In genomic region chr10:30373596-30374327, GRCh38 we compare ENCODE assay signal across 12 cellular contexts. TPM values are rescaled to one million over a fixed set of nuclear protein-coding genes. Genes with fewer than 3 reads are reported as not detected.
DNase-seq lines count a peak whose midpoint lies in the region; ATAC-seq and TF ChIP-seq lines count a peak whose summit lies in the region.
"Had no signal": no experiment of that assay in that cellular context is flagged by ENCODE, and none has a peak within 500 bp of the region (broad histone marks: within the 10 kb centered on the region; RNA-seq: fewer than 3 reads in every experiment).

No MANE protein-coding gene starts in this region.

- H3K9me3 ChIP-seq in HUES64 (ENCODE audit: insufficient read depth, low read depth, low read length): no peaks in the 10 kb centered on the region
- no peaks in the 10 kb centered on the region for H3K9me3 ChIP-seq in mammary epithelial cell (replicated peaks; ENCODE audit: insufficient read depth, low read length)

- H2AFZ ChIP-seq in mammary epithelial cell (ENCODE audit: low read depth, low read length): no peak overlapping the region

- DNase-seq in activated CD8-positive, alpha-beta memory T cell treated with anti-CD3 and anti-CD28 coated beads, Interleukin-2, amount 10 ng/mL, durations not matched to agents 7 days and 5 days: peak; percentile 86
- no peak for DNase-seq in activated CD8-positive, alpha-beta memory T cell treated with anti-CD3 and anti-CD28 coated beads, Interleukin-2, amount 50 U/mL, for 48 hours
- peak in 1 of 2 donors; percentile 51 for DNase-seq in stimulated activated effector memory CD8-positive, alpha-beta T cell treated with anti-CD3 and anti-CD28 coated beads, Interleukin-12 subunit alpha, Interleukin-12 subunit beta, amount 100 ng/mL, for 72 hours (ENCODE audit: low spot score in 2 of 2)
- no peak for DNase-seq in mammary epithelial cell
- DNase-seq: caudate nucleus, foreskin melanocyte, NCI-H2171 treated with DMSO at 0.1 percent for 48 hours had no signal

- peaks cover 42% of the 10 kb centered on the region for H3K4me1 Mint-ChIP-seq in activated CD8-positive, alpha-beta memory T cell treated with anti-CD3 and anti-CD28 coated beads, Interleukin-2, amount 10 ng/mL, durations not matched to agents 7 days and 5 days
- H3K4me1 Mint-ChIP-seq in activated naive CD8-positive, alpha-beta T cell (ENCODE audit: low read depth): peaks cover 28% of the 10 kb centered on the region
- peaks cover 14% of the 10 kb centered on the region for H3K4me1 Mint-ChIP-seq in stimulated activated effector memory CD8-positive, alpha-beta T cell treated with anti-CD3 and anti-CD28 coated beads, Interleukin-12 subunit alpha, Interleukin-12 subunit beta, amount 100 ng/mL, for 72 hours

- no TSS peak for BruUV-seq in mammary epithelial cell (replicated peaks; lab: Mats Ljungman, UMichigan)

- H3K27ac Mint-ChIP-seq in activated CD8-positive, alpha-beta memory T cell treated with anti-CD3 and anti-CD28 coated beads, Interleukin-2, amount 10 ng/mL, durations not matched to agents 7 days and 5 days: peak overlapping the region; percentile 87
- no peak overlapping the region for H3K27ac Mint-ChIP-seq in activated naive CD8-positive, alpha-beta T cell
- H3K27ac Mint-ChIP-seq in stimulated activated effector memory CD8-positive, alpha-beta T cell treated with anti-CD3 and anti-CD28 coated beads, Interleukin-12 subunit alpha, Interleukin-12 subunit beta, amount 100 ng/mL, for 72 hours: no peak overlapping the region

- intact Hi-C loops in mammary epithelial cell (cut with micrococcal nuclease): no loop called here

- no peaks in the 10 kb centered on the region for H4K20me1 ChIP-seq in mammary epithelial cell (ENCODE audit: insufficient read depth, low read length)

- peak; percentile 98 for ATAC-seq in activated CD8-positive, alpha-beta memory T cell treated with anti-CD3 and anti-CD28 coated beads, Interleukin-2, amount 10 ng/mL, durations not matched to agents 7 days and 5 days
- peak; percentile 62 for ATAC-seq in stimulated activated effector memory CD8-positive, alpha-beta T cell treated with anti-CD3 and anti-CD28 coated beads, Interleukin-12 subunit alpha, Interleukin-12 subunit beta, amount 100 ng/mL, for 72 hours
- ATAC-seq in GM21360 (IDR thresholded peaks at IDR 0.05; ENCODE audit: unreplicated experiment) (no peak), GM21390 (IDR thresholded peaks at IDR 0.05; ENCODE audit: unreplicated experiment) (no peak)

- H3K36me3 Mint-ChIP-seq in activated CD8-positive, alpha-beta memory T cell treated with anti-CD3 and anti-CD28 coated beads, Interleukin-2, amount 10 ng/mL, durations not matched to agents 7 days and 5 days: no peaks in the 10 kb centered on the region
- H3K36me3 Mint-ChIP-seq in activated naive CD8-positive, alpha-beta T cell: no peaks in the 10 kb centered on the region
- no peaks in the 10 kb centered on the region for H3K36me3 Mint-ChIP-seq in stimulated activated effector memory CD8-positive, alpha-beta T cell treated with anti-CD3 and anti-CD28 coated beads, Interleukin-12 subunit alpha, Interleukin-12 subunit beta, amount 100 ng/mL, for 72 hours

- H3K4me3 Mint-ChIP-seq in activated CD8-positive, alpha-beta memory T cell treated with anti-CD3 and anti-CD28 coated beads, Interleukin-2, amount 10 ng/mL, durations not matched to agents 7 days and 5 days: peak overlapping the region; percentile 15
- H3K4me3 Mint-ChIP-seq in activated naive CD8-positive, alpha-beta T cell: peak overlapping the region; percentile 7
- H3K4me3 Mint-ChIP-seq in stimulated activated effector memory CD8-positive, alpha-beta T cell treated with anti-CD3 and anti-CD28 coated beads, Interleukin-12 subunit alpha, Interleukin-12 subunit beta, amount 100 ng/mL, for 72 hours: no peak overlapping the region

- in situ Hi-C loops in mammary epithelial cell (cut with MboI; ENCODE audit: low sequenced_read_pairs in 2 of 2): no loop called here

- dilution Hi-C loops in mammary epithelial cell (cut with HindIII; ENCODE audit: low sequenced_read_pairs): no loop called here

- no peaks in the 10 kb centered on the region for H3K9me3 Mint-ChIP-seq in activated CD8-positive, alpha-beta memory T cell treated with anti-CD3 and anti-CD28 coated beads, Interleukin-2, amount 10 ng/mL, durations not matched to agents 7 days and 5 days (ENCODE audit: low read depth)
- H3K9me3 Mint-ChIP-seq in activated naive CD8-positive, alpha-beta T cell (ENCODE audit: low read depth): no peaks in the 10 kb centered on the region
- no peaks in the 10 kb centered on the region for H3K9me3 Mint-ChIP-seq in stimulated activated effector memory CD8-positive, alpha-beta T cell treated with anti-CD3 and anti-CD28 coated beads, Interleukin-12 subunit alpha, Interleukin-12 subunit beta, amount 100 ng/mL, for 72 hours

- 20% methylated on average over 3 of the region's 3 CpGs for WGBS in HUES64
- WGBS in mammary epithelial cell (ENCODE audit: low coverage, missing lambda C conversion rate): 40% methylated on average over 2 of the region's 3 CpGs

- H3K4me1 ChIP-seq in HUES64 (ENCODE audit: insufficient read depth, low read length) (peaks cover 33% of the 10 kb centered on the region), mammary epithelial cell (ENCODE audit: insufficient read depth, low read length) (no peaks in the 10 kb centered on the region)

- H3K4me3 ChIP-seq in HUES64 (ENCODE audit: low read length): no peak overlapping the region
- H3K4me3 ChIP-seq in mammary epithelial cell (replicated peaks in 1 of 3; ENCODE audit: insufficient read depth in 1 of 3, low read depth in 2 of 3, low read length in 3 of 3): no peak overlapping the region

- H3K36me3 ChIP-seq in HUES64 (ENCODE audit: insufficient read depth, low read length) (no peaks in the 10 kb centered on the region), mammary epithelial cell (ENCODE audit: insufficient read depth, low read length) (no peaks in the 10 kb centered on the region)

- no peak overlapping the region for H3K4me2 ChIP-seq in mammary epithelial cell (ENCODE audit: insufficient read depth, low read depth, low read length)

- H3K27ac ChIP-seq in HUES64 (ENCODE audit: low read depth, low read length) (peak overlapping the region; percentile 49; the same call in 1 of the 2 replicates), mammary epithelial cell (ENCODE audit: insufficient read depth, low read depth, low read length) (no peak overlapping the region)
- H3K27ac ChIP-seq: RWPE1 had no signal

- H3K27me3 ChIP-seq in HUES64 (ENCODE audit: insufficient read depth, low read length) (0 out of 2 replicates have a peak, but pooled peaks cover under 1% of the 10 kb centered on the region), mammary epithelial cell (ENCODE audit: insufficient read depth, low read length) (peaks cover 8% of the 10 kb centered on the region)

- TF ChIP-seq CTCF in mammary epithelial cell (conservative IDR thresholded peaks at IDR 0.05 in 1 of 2, IDR thresholded peaks at IDR 0.05 in 1 of 2; ENCODE audit: extremely low read depth in 1 of 2, insufficient read depth in 1 of 2, low read depth in 1 of 2, low read length in 2 of 2): no peak

- CTCF ChIA-PET in activated CD8-positive, alpha-beta memory T cell treated with anti-CD3 and anti-CD28 coated beads, Interleukin-2, amount 10 ng/mL, durations not matched to agents 7 days and 5 days (lab: Charles Lee): interaction anchor here (0.9 to 3.5 kb wide), 7 partner anchors 11 to 217 kb away, joined by 4 to 16 read pairs (median 4); no protein-coding TSS in a partner anchor
- CTCF ChIA-PET in mammary epithelial cell (lab: Charles Lee; ENCODE audit: low non-redundant PET): no interaction called here

- no peaks in the 10 kb centered on the region for H3K79me2 ChIP-seq in mammary epithelial cell (ENCODE audit: insufficient read depth, low read length)

- H3K9ac ChIP-seq in HUES64 (ENCODE audit: low read depth, low read length): no peak overlapping the region
- no peak overlapping the region for H3K9ac ChIP-seq in mammary epithelial cell (ENCODE audit: insufficient read depth, low read length)

- H3K27me3 Mint-ChIP-seq in activated CD8-positive, alpha-beta memory T cell treated with anti-CD3 and anti-CD28 coated beads, Interleukin-2, amount 10 ng/mL, durations not matched to agents 7 days and 5 days: peaks cover 16% of the 10 kb centered on the region
- H3K27me3 Mint-ChIP-seq in activated naive CD8-positive, alpha-beta T cell: no peaks in the 10 kb centered on the region

RNA-seq across cellular contexts. Expression of gene MTPAP, which starts 24.7 kb away (rescaled TPM):
- 10 to 100 TPM; 29.1 to 33.8 TPM for total RNA-seq in activated CD8-positive, alpha-beta memory T cell treated with anti-CD3 and anti-CD28 coated beads, Interleukin-2, amount 10 ng/mL, durations not matched to agents 7 days and 5 days
- polyA plus RNA-seq in HUES64 (2013, experiment 1 of 2): 21.0 TPM
- polyA plus RNA-seq in HUES64 (2013, experiment 2 of 2): 20.4 TPM
- 10 to 100 TPM; 13.8 to 30.8 TPM for total RNA-seq in mammary epithelial cell
- polyA plus RNA-seq in mammary epithelial cell: 8.7 TPM
- 12.0 TPM for polyA minus RNA-seq in mammary epithelial cell

Comparison
In these comparisons a context has a peak if more than half of its experiments do, and no peak if none do; other contexts are left out.
1. ATAC-seq: peak in activated CD8-positive, alpha-beta memory T cell treated with anti-CD3 and anti-CD28 coated beads, Interleukin-2, amount 10 ng/mL, durations not matched to agents 7 days and 5 days (single experiment) and stimulated activated effector memory CD8-positive, alpha-beta T cell treated with anti-CD3 and anti-CD28 coated beads, Interleukin-12 subunit alpha, Interleukin-12 subunit beta, amount 100 ng/mL, for 72 hours (single experiment); none in GM21360 (single experiment) and GM21390 (single experiment).